8 cellular contexts compared by ENCODE assay signal in genomic region chr4:3346146-3346545, GRCh38. TPM values are rescaled to one million over a fixed set of nuclear protein-coding genes. Genes with fewer than 3 reads are reported as not detected.
DNase-seq lines count a peak whose midpoint lies in the region; ATAC-seq, FAIRE-seq and TF ChIP-seq lines count a peak whose summit lies in the region.

No MANE protein-coding gene starts in this region.

- H3K36me3 ChIP-seq in mesenchymal stem cell (ENCODE audit: control insufficient read depth in 1 of 2, insufficient read depth in 2 of 2, low read depth in 1 of 2, low read length in 2 of 2) = peaks cover 10 to 13% of the 10 kb centered on the region in 2 experiments

- no peak overlapping the region for H3K27ac ChIP-seq in mesenchymal stem cell (ENCODE audit: low read length, poor library complexity, severe bottlenecking)

- H3K18ac ChIP-seq in mesenchymal stem cell (ENCODE audit: low read depth in 1 of 2, low read length in 2 of 2) = peak overlapping the region in 1 of 2 experiments; percentile 57

- no peak overlapping the region for H3K14ac ChIP-seq in mesenchymal stem cell (ENCODE audit: low read length in 2 of 2)

- peaks cover 5% of the 10 kb centered on the region for H3K4me1 ChIP-seq in mesenchymal stem cell (ENCODE audit: control insufficient read depth, insufficient read depth, low read depth, low read length)

- DNase-seq in CMK (ENCODE audit: low read depth) (peak; percentile 27), GM18507 (ENCODE audit: extremely low spot score, insufficient read length, low read depth) (peak; percentile 56), LoVo (ENCODE audit: low spot score) (peak; percentile 68), mesenchymal stem cell (peak; percentile 85), cortex of kidney (lab: John Stamatoyannopoulos, UW) (no peak)

- no peak overlapping the region for H3K4ac ChIP-seq in mesenchymal stem cell (ENCODE audit: low read depth in 1 of 2, low read length in 2 of 2)

- no peak overlapping the region for H4K91ac ChIP-seq in mesenchymal stem cell (ENCODE audit: low read length)

- H3K4me3 ChIP-seq in mesenchymal stem cell (ENCODE audit: insufficient read depth in 1 of 2, low read depth in 1 of 2, low read length in 2 of 2) = no peak overlapping the region

- no peak overlapping the region for H3K23ac ChIP-seq in mesenchymal stem cell (ENCODE audit: low read length in 2 of 2)

- peak; percentile 99 for ATAC-seq in SK-N-SH treated with all-trans-retinoic acid at 6 μM for 48 hours
- no peak for ATAC-seq in HG03457 (IDR thresholded peaks at IDR 0.05; ENCODE audit: unreplicated experiment)

- H4K8ac ChIP-seq in mesenchymal stem cell (ENCODE audit: low read length) = no peak overlapping the region

- no peak overlapping the region for H2AFZ ChIP-seq in mesenchymal stem cell (ENCODE audit: low read depth, low read length)

- peaks cover 30% of the 10 kb centered on the region for H3K79me1 ChIP-seq in mesenchymal stem cell (replicated peaks; ENCODE audit: low read length, poor library complexity, severe bottlenecking)

- whole genome bisulfite sequencing in mesenchymal stem cell = 74% methylated on average over 4 of the region's 4 CpGs

- H3K27me3 ChIP-seq in mesenchymal stem cell (ENCODE audit: control insufficient read depth in 1 of 2, insufficient read depth in 1 of 2, low read length in 2 of 2) = no peaks in the 10 kb centered on the region

- H3K9ac ChIP-seq in mesenchymal stem cell (ENCODE audit: low read length) = peak overlapping the region; percentile 38

- peak overlapping the region; percentile 1 for H3K4me2 ChIP-seq in mesenchymal stem cell (ENCODE audit: low read length, poor library complexity, severe bottlenecking)

- H3K9me3 ChIP-seq in mesenchymal stem cell (ENCODE audit: control insufficient read depth, low read length) = no peaks in the 10 kb centered on the region

- no peak overlapping the region for H2BK12ac ChIP-seq in mesenchymal stem cell (ENCODE audit: low read length in 2 of 2)

- H2AK5ac ChIP-seq in mesenchymal stem cell (ENCODE audit: low read length, severe bottlenecking) = no peak overlapping the region

- no peak overlapping the region for H2BK5ac ChIP-seq in mesenchymal stem cell (ENCODE audit: low read depth, low read length, poor library complexity, severe bottlenecking)

- H2BK120ac ChIP-seq in mesenchymal stem cell (ENCODE audit: low read depth, low read length) = no peak overlapping the region

- H2BK15ac ChIP-seq in mesenchymal stem cell (ENCODE audit: low read depth, poor library complexity, severe bottlenecking) = no peak overlapping the region

- peak; percentile 92 for FAIRE-seq in GM18507 (lab: Jason Lieb, UNC)
- peak; percentile 58 for FAIRE-seq in endometrium (lab: Jason Lieb, UNC)

TF ChIP-seq in SK-N-SH treated with all-trans-retinoic acid at 6 μM for 48 hours, 23 proteins besides CTCF, POLR2A, EP300 and RAD21:
- TF ChIP-seq BACH2 (CRISPR knock-in tag; IDR thresholded peaks at IDR 0.05; ENCODE audit: borderline replicate concordance) (no peak), ZNF8 (CRISPR knock-in tag; IDR thresholded peaks at IDR 0.05) (no peak), SNAI2 (CRISPR knock-in tag; IDR thresholded peaks at IDR 0.05) (no peak), TSHZ2 (CRISPR knock-in tag; IDR thresholded peaks at IDR 0.05) (no peak), ZNF565 (CRISPR knock-in tag; conservative IDR thresholded peaks at IDR 0.05; ENCODE audit: low read depth) (no peak)

RNA-seq across cellular contexts. Expression of gene RGS12, which starts 53.3 kb away (rescaled TPM):
- polyA plus RNA-seq in mesenchymal stem cell (2013, experiment 1 of 2) = 11.5 TPM
- polyA plus RNA-seq in mesenchymal stem cell (2013, experiment 2 of 2) = 11.0 TPM
